In genomic region chr5:57072218-57072892, GRCh38 we compare ENCODE assay signal across 22 cellular contexts.
"Had no signal": no experiment of that assay in that cellular context is flagged by ENCODE, and none has a peak within 500 bp of the region (broad histone marks: within the 10 kb centered on the region; RNA-seq: fewer than 3 reads in every experiment).

No MANE protein-coding gene starts in this region.

- DNase-seq: activated CD4-positive, alpha-beta T cell treated with anti-CD3 and anti-CD28 coated beads, Interleukin-2, amount 10 ng/mL, durations not matched to agents 24 days and 14 days; activated CD4-positive, CD25-positive, alpha-beta regulatory T cell; activated CD8-positive, alpha-beta memory T cell treated with anti-CD3 and anti-CD28 coated beads, Interleukin-2, amount 50 U/mL, for 4 hours; activated CD8-positive, alpha-beta T cell treated with anti-CD3 and anti-CD28 coated beads, Interleukin-2, amount 10 ng/mL, durations not matched to agents 7 days and 5 days; activated gamma-delta T cell; activated T-cell treated with anti-CD3 and anti-CD28 coated beads, Interleukin-2, amount 50 U/mL, for 48 hours; amniotic stem cell; caudate nucleus; colonic mucosa; hippocampal formation; mammary epithelial cell; natural killer cell; nucleus accumbens; right cardiac atrium; upper lobe of left lung had no signal

- H3K36me3 Mint-ChIP-seq: natural killer cell had no signal

- H3K27me3 Mint-ChIP-seq: activated naive CD8-positive, alpha-beta T cell had no signal

- ATAC-seq: activated CD8-positive, alpha-beta T cell treated with anti-CD3 and anti-CD28 coated beads, Interleukin-2, amount 10 ng/mL, durations not matched to agents 7 days and 5 days; esophagus mucosa; natural killer cell; right cardiac atrium had no signal

- H3K4me1 ChIP-seq: colonic mucosa, suprapubic skin, upper lobe of left lung had no signal

- H3K4me2 ChIP-seq: smooth muscle cell had no signal

- H3K9me3 ChIP-seq: colonic mucosa, suprapubic skin, upper lobe of left lung had no signal

- H3K9me3 Mint-ChIP-seq: natural killer cell had no signal

- H3K27ac Mint-ChIP-seq: activated CD4-positive, alpha-beta T cell treated with anti-CD3 and anti-CD28 coated beads, Interleukin-2, amount 10 ng/mL, durations not matched to agents 24 days and 14 days; activated CD8-positive, alpha-beta T cell treated with anti-CD3 and anti-CD28 coated beads, Interleukin-2, amount 10 ng/mL, durations not matched to agents 7 days and 5 days; activated naive CD8-positive, alpha-beta T cell; natural killer cell; stimulated activated naive CD8-positive, alpha-beta T cell treated with anti-CD3 and anti-CD28 coated beads, Interleukin-15, Interleukin-2, amounts not matched to agents 100 ng/mL and 50 ng/mL, for 24 hours; T-helper 2 cell treated with Interferon-gamma antibody and Interleukin-4, amounts not matched to agents 5 μg/mL and 100 μg/mL, for 36 hours had no signal

- H3K27ac ChIP-seq: colonic mucosa, suprapubic skin, upper lobe of left lung had no signal

- H3K4me3 Mint-ChIP-seq: activated CD4-positive, alpha-beta T cell treated with anti-CD3 and anti-CD28 coated beads, Interleukin-2, amount 10 ng/mL, durations not matched to agents 24 days and 14 days; activated CD8-positive, alpha-beta T cell treated with anti-CD3 and anti-CD28 coated beads, Interleukin-2, amount 10 ng/mL, durations not matched to agents 7 days and 5 days; activated naive CD8-positive, alpha-beta T cell; natural killer cell; stimulated activated naive CD8-positive, alpha-beta T cell treated with anti-CD3 and anti-CD28 coated beads, Interleukin-15, Interleukin-2, amounts not matched to agents 100 ng/mL and 50 ng/mL, for 24 hours; T-helper 2 cell treated with Interferon-gamma antibody and Interleukin-4, amounts not matched to agents 5 μg/mL and 100 μg/mL, for 36 hours had no signal

- H3K27me3 ChIP-seq: colonic mucosa, suprapubic skin, upper lobe of left lung had no signal

- H3K4me1 Mint-ChIP-seq: activated CD4-positive, alpha-beta T cell treated with anti-CD3 and anti-CD28 coated beads, Interleukin-2, amount 10 ng/mL, durations not matched to agents 24 days and 14 days; natural killer cell had no signal

- FAIRE-seq: endometrium had no signal

- H3K4me3 ChIP-seq: colonic mucosa, smooth muscle cell, suprapubic skin, upper lobe of left lung had no signal

- H3K36me3 ChIP-seq: colonic mucosa, suprapubic skin, upper lobe of left lung had no signal
